ENCODE assay signal across 17 cellular contexts in genomic region chr5:62029303-62029702, GRCh38.
A peak's percentile ranks its signal among the peaks of the same experiment; 100 is the strongest.
DNase-seq lines count a peak whose midpoint lies in the region; ATAC-seq, FAIRE-seq and TF ChIP-seq lines count a peak whose summit lies in the region.
"Had no signal": no experiment of that assay in that cellular context is flagged by ENCODE, and none has a peak within 500 bp of the region (broad histone marks: within the 10 kb centered on the region; RNA-seq: fewer than 3 reads in every experiment).

No MANE protein-coding gene starts in this region.

- no peak for TF ChIP-seq POLR2A in GM12891 (IDR thresholded peaks at IDR 0.05; ENCODE audit: low read depth, low read length)

- ATAC-seq in GM21529 (IDR thresholded peaks at IDR 0.05; ENCODE audit: unreplicated experiment) (no peak), HG02870 (IDR thresholded peaks at IDR 0.05; ENCODE audit: unreplicated experiment) (no peak)
- ATAC-seq: activated naive CD4-positive, alpha-beta T cell treated with anti-CD3 and anti-CD28 coated beads, Interleukin-2, amount 50 U/mL, for 72 hours; mucosa of descending colon; sciatic nerve had no signal

- POLR2A ChIA-PET in RWPE1 (lab: Yijun Ruan, JAX; ENCODE audit: low non-redundant PET), result no interaction called here

- CTCF ChIA-PET in RWPE1 (lab: Yijun Ruan, JAX), result interaction anchor here (1.0 kb wide), 1 partner anchor 114 kb away, joined by 3 read pairs; no protein-coding TSS in a partner anchor

- H3K4me3 ChIP-seq in skeletal muscle cell (ENCODE audit: low read depth, low read length), result no peak overlapping the region
- H3K4me3 ChIP-seq: mucosa of descending colon had no signal

- peak; percentile 9 for FAIRE-seq in GM12891 (lab: Jason Lieb, UNC)

- DNase-seq in GM12891 (ENCODE audit: insufficient read length, low spot score) (no peak), RWPE1 (ENCODE audit: low spot score) (peak; percentile 92), fibroblast of gingiva (ENCODE audit: low read depth) (peak; percentile 6), skeletal muscle cell (ENCODE audit: low read depth) (peak; percentile 11)
- DNase-seq in activated CD4-positive, alpha-beta T cell treated with anti-CD3 and anti-CD28 coated beads for 48 hours, result no peak
- DNase-seq: activated CD4-positive, alpha-beta T cell treated with anti-CD3 and anti-CD28 coated beads, Interleukin-2, amount 50 U/mL, for 1 hour; GDM1; KBM-7; mucosa of descending colon; NCI-H1092; NCI-H526 treated with DMSO at 0.1 percent for 48 hours; OCI-M1; stimulated activated CD4-positive, alpha-beta T cell treated with anti-CD3 and anti-CD28 coated beads, Interleukin-4, amount 100 ng/mL, for 1 hour had no signal

- H3K27ac ChIP-seq in RWPE1, result no peak overlapping the region

- TF ChIP-seq CTCF in RWPE1 (conservative IDR thresholded peaks at IDR 0.05; ENCODE audit: low read depth), result no peak

TF ChIP-seq in GM12891, 5 proteins besides CTCF, POLR2A, EP300 and RAD21:
- no peak for TF ChIP-seq POU2F2 (IDR thresholded peaks at IDR 0.05; ENCODE audit: low read depth, low read length)
- no peak for TF ChIP-seq SPI1 (IDR thresholded peaks at IDR 0.05; ENCODE audit: low read depth, low read length)
- no peak for TF ChIP-seq TAF1 (IDR thresholded peaks at IDR 0.05; ENCODE audit: low read depth, low read length)
- TF ChIP-seq POLR2AphosphoS5 (IDR thresholded peaks at IDR 0.05; ENCODE audit: low read depth, low read length), result no peak
- no peak for TF ChIP-seq PAX5 (IDR thresholded peaks at IDR 0.05; ENCODE audit: insufficient read depth, low read length, severe bottlenecking)

Comparison
In these comparisons a context has a peak if more than half of its experiments do, and no peak if none do; other contexts are left out.
1. DNase-seq: peak in RWPE1 (single experiment), fibroblast of gingiva (single experiment) and skeletal muscle cell (single experiment); none in GM12891 (single experiment) and activated CD4-positive, alpha-beta T cell treated with anti-CD3 and anti-CD28 coated beads for 48 hours (single experiment).